1 cellular context compared by ENCODE assay signal in the genomic region with DNA sequence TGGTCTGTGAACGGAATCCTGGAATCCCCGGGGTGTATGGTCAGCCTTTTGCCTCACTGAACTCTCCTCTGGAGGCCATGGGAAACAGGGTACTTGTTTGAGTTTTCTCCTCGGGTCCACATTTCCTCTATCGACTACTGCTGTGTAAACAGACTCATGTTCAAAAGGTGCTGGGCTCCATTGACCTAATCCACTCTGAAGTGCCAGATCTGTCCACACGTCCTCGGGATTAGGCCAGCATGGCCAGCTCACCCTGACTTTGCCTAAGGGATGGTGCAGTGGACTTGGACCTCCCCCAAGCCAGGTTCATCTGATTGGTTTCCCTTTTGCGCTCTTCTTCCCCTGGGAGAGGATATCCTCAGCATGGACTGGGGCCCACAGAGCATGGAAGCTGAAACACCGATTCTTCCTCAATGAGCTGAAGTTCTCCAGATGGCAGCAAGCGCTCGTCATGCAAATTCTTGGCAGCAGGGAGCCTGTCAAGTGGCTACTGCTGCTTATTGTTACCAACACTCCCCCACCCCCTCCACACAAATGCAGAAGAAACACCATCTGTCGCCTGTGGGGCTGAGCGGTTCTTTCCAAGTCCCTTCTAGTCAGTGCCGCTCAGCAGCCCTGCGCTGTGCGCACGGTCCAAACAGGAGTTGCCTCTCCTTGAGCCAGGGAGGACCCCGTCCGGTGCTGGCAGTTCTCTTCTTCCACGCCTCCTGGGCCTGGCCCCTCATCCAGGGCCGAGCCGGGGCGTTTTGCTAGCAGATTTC.
A peak's percentile ranks its signal among the peaks of the same experiment; 100 is the strongest.
TF ChIP-seq lines count a peak whose summit lies in the region.

No MANE protein-coding gene starts in this region.

TF ChIP-seq in HepG2, 621 proteins besides CTCF, POLR2A, EP300 and RAD21 (continued from another document and continues in another):
- no peak for TF ChIP-seq ZNF138 (CRISPR knock-in tag; IDR thresholded peaks at IDR 0.05; ENCODE audit: low read depth)
- TF ChIP-seq ZFP82 (CRISPR knock-in tag; IDR thresholded peaks at IDR 0.05; ENCODE audit: borderline replicate concordance), result no peak
- TF ChIP-seq ZNF788 (CRISPR knock-in tag; IDR thresholded peaks at IDR 0.05; ENCODE audit: borderline replicate concordance), result peak; percentile 59; the same call in 1 of the 2 replicates
- TF ChIP-seq ZMAT3 (CRISPR knock-in tag; conservative IDR thresholded peaks at IDR 0.05), result peak; percentile 73; the same call in 1 of the 2 replicates
- peak; percentile 98 for TF ChIP-seq ZSCAN21 (CRISPR knock-in tag; IDR thresholded peaks at IDR 0.05; ENCODE audit: borderline replicate concordance)
- TF ChIP-seq TMF1 (CRISPR knock-in tag; IDR thresholded peaks at IDR 0.05; ENCODE audit: low read depth), result peak; percentile 62; the same call in 1 of the 2 replicates
- TF ChIP-seq ZNF350 (CRISPR knock-in tag; IDR thresholded peaks at IDR 0.05; ENCODE audit: borderline replicate concordance, low read depth), result peak; percentile 66; the same call in 1 of the 2 replicates
- TF ChIP-seq ZNF230 (CRISPR knock-in tag; IDR thresholded peaks at IDR 0.05), result peak; percentile 78; the same call in 1 of the 2 replicates
- no peak for TF ChIP-seq SMAD1 (CRISPR knock-in tag; IDR thresholded peaks at IDR 0.05; ENCODE audit: borderline replicate concordance, low read depth)
- TF ChIP-seq, protein P1, sequence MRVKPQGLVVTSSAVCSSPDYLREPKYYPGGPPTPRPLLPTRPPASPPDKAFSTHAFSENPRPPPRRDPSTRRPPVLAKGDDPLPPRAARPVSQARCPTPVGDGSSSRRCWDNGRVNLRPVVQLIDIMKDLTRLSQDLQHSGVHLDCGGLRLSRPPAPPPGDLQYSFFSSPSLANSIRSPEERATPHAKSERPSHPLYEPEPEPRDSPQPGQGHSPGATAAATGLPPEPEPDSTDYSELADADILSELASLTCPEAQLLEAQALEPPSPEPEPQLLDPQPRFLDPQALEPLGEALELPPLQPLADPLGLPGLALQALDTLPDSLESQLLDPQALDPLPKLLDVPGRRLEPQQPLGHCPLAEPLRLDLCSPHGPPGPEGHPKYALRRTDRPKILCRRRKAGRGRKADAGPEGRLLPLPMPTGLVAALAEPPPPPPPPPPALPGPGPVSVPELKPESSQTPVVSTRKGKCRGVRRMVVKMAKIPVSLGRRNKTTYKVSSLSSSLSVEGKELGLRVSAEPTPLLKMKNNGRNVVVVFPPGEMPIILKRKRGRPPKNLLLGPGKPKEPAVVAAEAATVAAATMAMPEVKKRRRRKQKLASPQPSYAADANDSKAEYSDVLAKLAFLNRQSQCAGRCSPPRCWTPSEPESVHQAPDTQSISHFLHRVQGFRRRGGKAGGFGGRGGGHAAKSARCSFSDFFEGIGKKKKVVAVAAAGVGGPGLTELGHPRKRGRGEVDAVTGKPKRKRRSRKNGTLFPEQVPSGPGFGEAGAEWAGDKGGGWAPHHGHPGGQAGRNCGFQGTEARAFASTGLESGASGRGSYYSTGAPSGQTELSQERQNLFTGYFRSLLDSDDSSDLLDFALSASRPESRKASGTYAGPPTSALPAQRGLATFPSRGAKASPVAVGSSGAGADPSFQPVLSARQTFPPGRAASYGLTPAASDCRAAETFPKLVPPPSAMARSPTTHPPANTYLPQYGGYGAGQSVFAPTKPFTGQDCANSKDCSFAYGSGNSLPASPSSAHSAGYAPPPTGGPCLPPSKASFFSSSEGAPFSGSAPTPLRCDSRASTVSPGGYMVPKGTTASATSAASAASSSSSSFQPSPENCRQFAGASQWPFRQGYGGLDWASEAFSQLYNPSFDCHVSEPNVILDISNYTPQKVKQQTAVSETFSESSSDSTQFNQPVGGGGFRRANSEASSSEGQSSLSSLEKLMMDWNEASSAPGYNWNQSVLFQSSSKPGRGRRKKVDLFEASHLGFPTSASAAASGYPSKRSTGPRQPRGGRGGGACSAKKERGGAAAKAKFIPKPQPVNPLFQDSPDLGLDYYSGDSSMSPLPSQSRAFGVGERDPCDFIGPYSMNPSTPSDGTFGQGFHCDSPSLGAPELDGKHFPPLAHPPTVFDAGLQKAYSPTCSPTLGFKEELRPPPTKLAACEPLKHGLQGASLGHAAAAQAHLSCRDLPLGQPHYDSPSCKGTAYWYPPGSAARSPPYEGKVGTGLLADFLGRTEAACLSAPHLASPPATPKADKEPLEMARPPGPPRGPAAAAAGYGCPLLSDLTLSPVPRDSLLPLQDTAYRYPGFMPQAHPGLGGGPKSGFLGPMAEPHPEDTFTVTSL (CRISPR knock-in tag; IDR thresholded peaks at IDR 0.05; ENCODE audit: borderline replicate concordance), result peak; percentile 95
- TF ChIP-seq SOX13 (IDR thresholded peaks at IDR 0.05), result no peak
- peak in 1 of 2 experiments; percentile 57; a peak in 1 of 4 replicates for TF ChIP-seq SOX13 (CRISPR knock-in tag; conservative IDR thresholded peaks at IDR 0.05 in 1 of 2, IDR thresholded peaks at IDR 0.05 in 1 of 2)
- no peak for TF ChIP-seq ZNF75D (CRISPR knock-in tag; IDR thresholded peaks at IDR 0.05; ENCODE audit: borderline replicate concordance)
- no peak for TF ChIP-seq SP5 (CRISPR knock-in tag; IDR thresholded peaks at IDR 0.05; ENCODE audit: borderline replicate concordance, low read depth)
- TF ChIP-seq JUN (CRISPR knock-in tag; IDR thresholded peaks at IDR 0.05), result peak; percentile 70; the same call in 1 of the 2 replicates
- TF ChIP-seq FOXO1 (CRISPR knock-in tag; IDR thresholded peaks at IDR 0.05), result peak; percentile 79; the same call in 1 of the 2 replicates
- TF ChIP-seq ZNF564 (CRISPR knock-in tag; IDR thresholded peaks at IDR 0.05), result 0 out of 2 replicates have a peak, but pooled peaks have one; percentile 17
- peak; percentile 86; the same call in 1 of the 2 replicates for TF ChIP-seq ZNF607 (CRISPR knock-in tag; IDR thresholded peaks at IDR 0.05; ENCODE audit: borderline replicate concordance)
- TF ChIP-seq, protein P2, sequence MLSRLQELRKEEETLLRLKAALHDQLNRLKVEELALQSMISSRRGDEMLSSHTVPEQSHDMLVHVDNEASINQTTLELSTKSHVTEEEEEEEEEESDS (CRISPR knock-in tag; IDR thresholded peaks at IDR 0.05; ENCODE audit: borderline replicate concordance), result no peak
- no peak for TF ChIP-seq ZNF652 (CRISPR knock-in tag; IDR thresholded peaks at IDR 0.05; ENCODE audit: borderline replicate concordance, low read depth)
- peak; percentile 95 for TF ChIP-seq HHEX (CRISPR knock-in tag; IDR thresholded peaks at IDR 0.05)
- TF ChIP-seq ZNF446 (CRISPR knock-in tag; IDR thresholded peaks at IDR 0.05), result no peak
- TF ChIP-seq ZNF20 (CRISPR knock-in tag; IDR thresholded peaks at IDR 0.05), result no peak
- TF ChIP-seq REPIN1 (CRISPR knock-in tag; IDR thresholded peaks at IDR 0.05; ENCODE audit: borderline replicate concordance, low read depth), result peak; percentile 71; the same call in 1 of the 2 replicates
- TF ChIP-seq SNAPC2 (CRISPR knock-in tag; IDR thresholded peaks at IDR 0.05), result no peak
- TF ChIP-seq, protein P3, sequence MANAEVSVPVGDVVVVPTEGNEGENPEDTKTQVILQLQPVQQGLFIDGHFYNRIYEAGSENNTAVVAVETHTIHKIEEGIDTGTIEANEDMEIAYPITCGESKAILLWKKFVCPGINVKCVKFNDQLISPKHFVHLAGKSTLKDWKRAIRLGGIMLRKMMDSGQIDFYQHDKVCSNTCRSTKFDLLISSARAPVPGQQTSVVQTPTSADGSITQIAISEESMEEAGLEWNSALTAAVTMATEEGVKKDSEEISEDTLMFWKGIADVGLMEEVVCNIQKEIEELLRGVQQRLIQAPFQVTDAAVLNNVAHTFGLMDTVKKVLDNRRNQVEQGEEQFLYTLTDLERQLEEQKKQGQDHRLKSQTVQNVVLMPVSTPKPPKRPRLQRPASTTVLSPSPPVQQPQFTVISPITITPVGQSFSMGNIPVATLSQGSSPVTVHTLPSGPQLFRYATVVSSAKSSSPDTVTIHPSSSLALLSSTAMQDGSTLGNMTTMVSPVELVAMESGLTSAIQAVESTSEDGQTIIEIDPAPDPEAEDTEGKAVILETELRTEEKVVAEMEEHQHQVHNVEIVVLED (CRISPR knock-in tag; IDR thresholded peaks at IDR 0.05; ENCODE audit: borderline replicate concordance), result peak; percentile 32; the same call in 1 of the 2 replicates
- TF ChIP-seq RBM22 (optimal IDR thresholded peaks at IDR 0.05; ENCODE audit: low read length), result no peak
- peak; percentile 44; the same call in 1 of the 2 replicates for TF ChIP-seq ZNF430 (CRISPR knock-in tag; IDR thresholded peaks at IDR 0.05)
- TF ChIP-seq ZNF547 (CRISPR knock-in tag; IDR thresholded peaks at IDR 0.05), result peak; percentile 51; the same call in 1 of the 2 replicates
- TF ChIP-seq, protein P4, sequence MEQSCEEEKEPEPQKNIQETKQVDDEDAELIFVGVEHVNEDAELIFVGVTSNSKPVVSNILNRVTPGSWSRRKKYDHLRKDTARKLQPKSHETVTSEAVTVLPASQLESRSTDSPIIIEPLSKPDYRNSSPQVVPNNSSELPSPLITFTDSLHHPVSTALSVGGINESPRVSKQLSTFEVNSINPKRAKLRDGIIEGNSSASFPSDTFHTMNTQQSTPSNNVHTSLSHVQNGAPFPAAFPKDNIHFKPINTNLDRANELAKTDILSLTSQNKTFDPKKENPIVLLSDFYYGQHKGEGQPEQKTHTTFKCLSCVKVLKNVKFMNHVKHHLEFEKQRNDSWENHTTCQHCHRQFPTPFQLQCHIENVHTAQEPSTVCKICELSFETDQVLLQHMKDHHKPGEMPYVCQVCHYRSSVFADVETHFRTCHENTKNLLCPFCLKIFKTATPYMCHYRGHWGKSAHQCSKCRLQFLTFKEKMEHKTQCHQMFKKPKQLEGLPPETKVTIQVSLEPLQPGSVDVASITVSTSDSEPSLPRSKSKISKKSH (CRISPR knock-in tag; IDR thresholded peaks at IDR 0.05; ENCODE audit: borderline replicate concordance), result no peak
- TF ChIP-seq CREM (IDR thresholded peaks at IDR 0.05), result peak; percentile 43; the same call in 1 of the 2 replicates
- no peak for TF ChIP-seq CREM (CRISPR knock-in tag; IDR thresholded peaks at IDR 0.05)
- no peak; the same call in 1 of the 2 replicates for TF ChIP-seq STAG1 (CRISPR knock-in tag; IDR thresholded peaks at IDR 0.05)
- TF ChIP-seq, protein P5, sequence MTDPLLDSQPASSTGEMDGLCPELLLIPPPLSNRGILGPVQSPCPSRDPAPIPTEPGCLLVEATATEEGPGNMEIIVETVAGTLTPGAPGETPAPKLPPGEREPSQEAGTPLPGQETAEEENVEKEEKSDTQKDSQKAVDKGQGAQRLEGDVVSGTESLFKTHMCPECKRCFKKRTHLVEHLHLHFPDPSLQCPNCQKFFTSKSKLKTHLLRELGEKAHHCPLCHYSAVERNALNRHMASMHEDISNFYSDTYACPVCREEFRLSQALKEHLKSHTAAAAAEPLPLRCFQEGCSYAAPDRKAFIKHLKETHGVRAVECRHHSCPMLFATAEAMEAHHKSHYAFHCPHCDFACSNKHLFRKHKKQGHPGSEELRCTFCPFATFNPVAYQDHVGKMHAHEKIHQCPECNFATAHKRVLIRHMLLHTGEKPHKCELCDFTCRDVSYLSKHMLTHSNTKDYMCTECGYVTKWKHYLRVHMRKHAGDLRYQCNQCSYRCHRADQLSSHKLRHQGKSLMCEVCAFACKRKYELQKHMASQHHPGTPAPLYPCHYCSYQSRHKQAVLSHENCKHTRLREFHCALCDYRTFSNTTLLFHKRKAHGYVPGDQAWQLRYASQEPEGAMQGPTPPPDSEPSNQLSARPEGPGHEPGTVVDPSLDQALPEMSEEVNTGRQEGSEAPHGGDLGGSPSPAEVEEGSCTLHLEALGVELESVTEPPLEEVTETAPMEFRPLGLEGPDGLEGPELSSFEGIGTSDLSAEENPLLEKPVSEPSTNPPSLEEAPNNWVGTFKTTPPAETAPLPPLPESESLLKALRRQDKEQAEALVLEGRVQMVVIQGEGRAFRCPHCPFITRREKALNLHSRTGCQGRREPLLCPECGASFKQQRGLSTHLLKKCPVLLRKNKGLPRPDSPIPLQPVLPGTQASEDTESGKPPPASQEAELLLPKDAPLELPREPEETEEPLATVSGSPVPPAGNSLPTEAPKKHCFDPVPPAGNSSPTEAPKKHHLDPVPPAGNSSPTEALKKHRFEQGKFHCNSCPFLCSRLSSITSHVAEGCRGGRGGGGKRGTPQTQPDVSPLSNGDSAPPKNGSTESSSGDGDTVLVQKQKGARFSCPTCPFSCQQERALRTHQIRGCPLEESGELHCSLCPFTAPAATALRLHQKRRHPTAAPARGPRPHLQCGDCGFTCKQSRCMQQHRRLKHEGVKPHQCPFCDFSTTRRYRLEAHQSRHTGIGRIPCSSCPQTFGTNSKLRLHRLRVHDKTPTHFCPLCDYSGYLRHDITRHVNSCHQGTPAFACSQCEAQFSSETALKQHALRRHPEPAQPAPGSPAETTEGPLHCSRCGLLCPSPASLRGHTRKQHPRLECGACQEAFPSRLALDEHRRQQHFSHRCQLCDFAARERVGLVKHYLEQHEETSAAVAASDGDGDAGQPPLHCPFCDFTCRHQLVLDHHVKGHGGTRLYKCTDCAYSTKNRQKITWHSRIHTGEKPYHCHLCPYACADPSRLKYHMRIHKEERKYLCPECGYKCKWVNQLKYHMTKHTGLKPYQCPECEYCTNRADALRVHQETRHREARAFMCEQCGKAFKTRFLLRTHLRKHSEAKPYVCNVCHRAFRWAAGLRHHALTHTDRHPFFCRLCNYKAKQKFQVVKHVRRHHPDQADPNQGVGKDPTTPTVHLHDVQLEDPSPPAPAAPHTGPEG (CRISPR knock-in tag; IDR thresholded peaks at IDR 0.05), result no peak
- TF ChIP-seq, protein P6, sequence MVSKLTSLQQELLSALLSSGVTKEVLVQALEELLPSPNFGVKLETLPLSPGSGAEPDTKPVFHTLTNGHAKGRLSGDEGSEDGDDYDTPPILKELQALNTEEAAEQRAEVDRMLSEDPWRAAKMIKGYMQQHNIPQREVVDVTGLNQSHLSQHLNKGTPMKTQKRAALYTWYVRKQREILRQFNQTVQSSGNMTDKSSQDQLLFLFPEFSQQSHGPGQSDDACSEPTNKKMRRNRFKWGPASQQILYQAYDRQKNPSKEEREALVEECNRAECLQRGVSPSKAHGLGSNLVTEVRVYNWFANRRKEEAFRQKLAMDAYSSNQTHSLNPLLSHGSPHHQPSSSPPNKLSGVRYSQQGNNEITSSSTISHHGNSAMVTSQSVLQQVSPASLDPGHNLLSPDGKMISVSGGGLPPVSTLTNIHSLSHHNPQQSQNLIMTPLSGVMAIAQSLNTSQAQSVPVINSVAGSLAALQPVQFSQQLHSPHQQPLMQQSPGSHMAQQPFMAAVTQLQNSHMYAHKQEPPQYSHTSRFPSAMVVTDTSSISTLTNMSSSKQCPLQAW (CRISPR knock-in tag; IDR thresholded peaks at IDR 0.05), result peak; percentile 82
- peak; percentile 78; the same call in 1 of the 2 replicates for TF ChIP-seq GATAD2A (CRISPR knock-in tag; IDR thresholded peaks at IDR 0.05)
- TF ChIP-seq PITX1 (CRISPR knock-in tag; IDR thresholded peaks at IDR 0.05), result peak; percentile 98
- no peak for TF ChIP-seq GLI4 (CRISPR knock-in tag; IDR thresholded peaks at IDR 0.05; ENCODE audit: borderline replicate concordance)
